In the genomic region with DNA sequence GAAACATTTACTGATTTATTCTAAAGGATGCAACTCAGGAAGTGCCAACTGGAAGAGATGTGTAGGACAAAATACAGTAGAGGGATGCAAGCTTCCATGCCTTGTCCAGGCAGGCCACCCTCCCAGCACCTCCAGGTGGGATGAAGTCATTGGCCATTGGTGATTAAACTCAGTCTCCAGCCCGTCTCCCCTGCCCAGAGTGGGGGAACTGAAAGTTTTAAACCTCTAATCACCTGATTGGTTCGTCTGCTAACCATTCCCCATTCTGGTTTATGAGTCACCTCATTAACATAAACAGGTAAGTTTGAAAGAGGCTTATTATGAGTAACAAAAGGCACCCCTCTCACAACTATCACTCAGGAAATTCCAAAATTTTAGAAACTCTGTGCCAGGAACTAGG, we compare ENCODE assay signal across 1 cellular context.
TF ChIP-seq lines count a peak whose summit lies in the region.

No MANE protein-coding gene starts in this region.

TF ChIP-seq in GM12878, 131 proteins besides CTCF, POLR2A, EP300 and RAD21 (continues in another document):
- no peak for TF ChIP-seq EZH2 (IDR thresholded peaks at IDR 0.05; ENCODE audit: borderline replicate concordance, control insufficient read depth, low read depth, low read length)
- TF ChIP-seq CBX3 (IDR thresholded peaks at IDR 0.05; ENCODE audit: borderline replicate concordance, low read depth) = no peak
- TF ChIP-seq, protein P1, sequence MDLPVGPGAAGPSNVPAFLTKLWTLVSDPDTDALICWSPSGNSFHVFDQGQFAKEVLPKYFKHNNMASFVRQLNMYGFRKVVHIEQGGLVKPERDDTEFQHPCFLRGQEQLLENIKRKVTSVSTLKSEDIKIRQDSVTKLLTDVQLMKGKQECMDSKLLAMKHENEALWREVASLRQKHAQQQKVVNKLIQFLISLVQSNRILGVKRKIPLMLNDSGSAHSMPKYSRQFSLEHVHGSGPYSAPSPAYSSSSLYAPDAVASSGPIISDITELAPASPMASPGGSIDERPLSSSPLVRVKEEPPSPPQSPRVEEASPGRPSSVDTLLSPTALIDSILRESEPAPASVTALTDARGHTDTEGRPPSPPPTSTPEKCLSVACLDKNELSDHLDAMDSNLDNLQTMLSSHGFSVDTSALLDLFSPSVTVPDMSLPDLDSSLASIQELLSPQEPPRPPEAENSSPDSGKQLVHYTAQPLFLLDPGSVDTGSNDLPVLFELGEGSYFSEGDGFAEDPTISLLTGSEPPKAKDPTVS (IDR thresholded peaks at IDR 0.05; ENCODE audit: low read depth, low read length) = no peak
- no peak for TF ChIP-seq RELA (IDR thresholded peaks at IDR 0.05; ENCODE audit: borderline replicate concordance, partially characterized antibody)
- no peak for TF ChIP-seq TAF1 (IDR thresholded peaks at IDR 0.05; ENCODE audit: borderline replicate concordance, low read depth, low read length)
- TF ChIP-seq ASH2L (IDR thresholded peaks at IDR 0.05; ENCODE audit: borderline replicate concordance, low read depth) = no peak
- TF ChIP-seq POU2F2 (IDR thresholded peaks at IDR 0.05; ENCODE audit: borderline replicate concordance, low read depth, low read length) = peak; percentile 32; the same call in 1 of the 3 replicates
- TF ChIP-seq MTA3 (IDR thresholded peaks at IDR 0.05; ENCODE audit: borderline replicate concordance, low read length) = peak; percentile 77; the same call in 1 of the 2 replicates
- TF ChIP-seq HDAC2 (IDR thresholded peaks at IDR 0.05) = no peak
- TF ChIP-seq, protein P2, sequence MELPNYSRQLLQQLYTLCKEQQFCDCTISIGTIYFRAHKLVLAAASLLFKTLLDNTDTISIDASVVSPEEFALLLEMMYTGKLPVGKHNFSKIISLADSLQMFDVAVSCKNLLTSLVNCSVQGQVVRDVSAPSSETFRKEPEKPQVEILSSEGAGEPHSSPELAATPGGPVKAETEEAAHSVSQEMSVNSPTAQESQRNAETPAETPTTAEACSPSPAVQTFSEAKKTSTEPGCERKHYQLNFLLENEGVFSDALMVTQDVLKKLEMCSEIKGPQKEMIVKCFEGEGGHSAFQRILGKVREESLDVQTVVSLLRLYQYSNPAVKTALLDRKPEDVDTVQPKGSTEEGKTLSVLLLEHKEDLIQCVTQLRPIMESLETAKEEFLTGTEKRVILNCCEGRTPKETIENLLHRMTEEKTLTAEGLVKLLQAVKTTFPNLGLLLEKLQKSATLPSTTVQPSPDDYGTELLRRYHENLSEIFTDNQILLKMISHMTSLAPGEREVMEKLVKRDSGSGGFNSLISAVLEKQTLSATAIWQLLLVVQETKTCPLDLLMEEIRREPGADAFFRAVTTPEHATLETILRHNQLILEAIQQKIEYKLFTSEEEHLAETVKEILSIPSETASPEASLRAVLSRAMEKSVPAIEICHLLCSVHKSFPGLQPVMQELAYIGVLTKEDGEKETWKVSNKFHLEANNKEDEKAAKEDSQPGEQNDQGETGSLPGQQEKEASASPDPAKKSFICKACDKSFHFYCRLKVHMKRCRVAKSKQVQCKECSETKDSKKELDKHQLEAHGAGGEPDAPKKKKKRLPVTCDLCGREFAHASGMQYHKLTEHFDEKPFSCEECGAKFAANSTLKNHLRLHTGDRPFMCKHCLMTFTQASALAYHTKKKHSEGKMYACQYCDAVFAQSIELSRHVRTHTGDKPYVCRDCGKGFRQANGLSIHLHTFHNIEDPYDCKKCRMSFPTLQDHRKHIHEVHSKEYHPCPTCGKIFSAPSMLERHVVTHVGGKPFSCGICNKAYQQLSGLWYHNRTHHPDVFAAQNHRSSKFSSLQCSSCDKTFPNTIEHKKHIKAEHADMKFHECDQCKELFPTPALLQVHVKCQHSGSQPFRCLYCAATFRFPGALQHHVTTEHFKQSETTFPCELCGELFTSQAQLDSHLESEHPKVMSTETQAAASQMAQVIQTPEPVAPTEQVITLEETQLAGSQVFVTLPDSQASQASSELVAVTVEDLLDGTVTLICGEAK (IDR thresholded peaks at IDR 0.05; ENCODE audit: borderline replicate concordance) = no peak
- TF ChIP-seq NFIC (IDR thresholded peaks at IDR 0.05; ENCODE audit: low read depth, low read length) = peak; percentile 42
- no peak for TF ChIP-seq STAT1 (conservative IDR thresholded peaks at IDR 0.05)
- TF ChIP-seq, protein P3, sequence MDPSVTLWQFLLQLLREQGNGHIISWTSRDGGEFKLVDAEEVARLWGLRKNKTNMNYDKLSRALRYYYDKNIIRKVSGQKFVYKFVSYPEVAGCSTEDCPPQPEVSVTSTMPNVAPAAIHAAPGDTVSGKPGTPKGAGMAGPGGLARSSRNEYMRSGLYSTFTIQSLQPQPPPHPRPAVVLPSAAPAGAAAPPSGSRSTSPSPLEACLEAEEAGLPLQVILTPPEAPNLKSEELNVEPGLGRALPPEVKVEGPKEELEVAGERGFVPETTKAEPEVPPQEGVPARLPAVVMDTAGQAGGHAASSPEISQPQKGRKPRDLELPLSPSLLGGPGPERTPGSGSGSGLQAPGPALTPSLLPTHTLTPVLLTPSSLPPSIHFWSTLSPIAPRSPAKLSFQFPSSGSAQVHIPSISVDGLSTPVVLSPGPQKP (IDR thresholded peaks at IDR 0.05; ENCODE audit: low read depth, low read length) = no peak
- TF ChIP-seq DPF2 (IDR thresholded peaks at IDR 0.05) = 0 out of 2 replicates have a peak, but pooled peaks have one; percentile 28
- TF ChIP-seq ZNF384 (IDR thresholded peaks at IDR 0.05; ENCODE audit: borderline replicate concordance, low read depth, low read length) = no peak
- TF ChIP-seq FOXK2 (IDR thresholded peaks at IDR 0.05) = no peak
- TF ChIP-seq, protein P4, sequence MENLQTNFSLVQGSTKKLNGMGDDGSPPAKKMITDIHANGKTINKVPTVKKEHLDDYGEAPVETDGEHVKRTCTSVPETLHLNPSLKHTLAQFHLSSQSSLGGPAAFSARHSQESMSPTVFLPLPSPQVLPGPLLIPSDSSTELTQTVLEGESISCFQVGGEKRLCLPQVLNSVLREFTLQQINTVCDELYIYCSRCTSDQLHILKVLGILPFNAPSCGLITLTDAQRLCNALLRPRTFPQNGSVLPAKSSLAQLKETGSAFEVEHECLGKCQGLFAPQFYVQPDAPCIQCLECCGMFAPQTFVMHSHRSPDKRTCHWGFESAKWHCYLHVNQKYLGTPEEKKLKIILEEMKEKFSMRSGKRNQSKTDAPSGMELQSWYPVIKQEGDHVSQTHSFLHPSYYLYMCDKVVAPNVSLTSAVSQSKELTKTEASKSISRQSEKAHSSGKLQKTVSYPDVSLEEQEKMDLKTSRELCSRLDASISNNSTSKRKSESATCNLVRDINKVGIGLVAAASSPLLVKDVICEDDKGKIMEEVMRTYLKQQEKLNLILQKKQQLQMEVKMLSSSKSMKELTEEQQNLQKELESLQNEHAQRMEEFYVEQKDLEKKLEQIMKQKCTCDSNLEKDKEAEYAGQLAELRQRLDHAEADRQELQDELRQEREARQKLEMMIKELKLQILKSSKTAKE (IDR thresholded peaks at IDR 0.05; ENCODE audit: low read depth, poor library complexity, severe bottlenecking) = no peak
- TF ChIP-seq EED (IDR thresholded peaks at IDR 0.05; ENCODE audit: low read depth) = peak; percentile 81
- TF ChIP-seq NR2C1 (IDR thresholded peaks at IDR 0.05) = no peak
- TF ChIP-seq MEF2B (IDR thresholded peaks at IDR 0.05; ENCODE audit: partially characterized antibody, poor library complexity, severe bottlenecking) = no peak
- no peak for TF ChIP-seq NFYA (IDR thresholded peaks at IDR 0.05; ENCODE audit: borderline replicate concordance, low read depth, low read length)
- TF ChIP-seq TARDBP (IDR thresholded peaks at IDR 0.05; ENCODE audit: borderline replicate concordance) = no peak
- no peak for TF ChIP-seq REST (IDR thresholded peaks at IDR 0.05; ENCODE audit: low read depth, low read length)
- TF ChIP-seq, protein P5, sequence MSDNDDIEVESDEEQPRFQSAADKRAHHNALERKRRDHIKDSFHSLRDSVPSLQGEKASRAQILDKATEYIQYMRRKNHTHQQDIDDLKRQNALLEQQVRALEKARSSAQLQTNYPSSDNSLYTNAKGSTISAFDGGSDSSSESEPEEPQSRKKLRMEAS (IDR thresholded peaks at IDR 0.05; ENCODE audit: low read depth, low read length) = no peak
- no peak for TF ChIP-seq NR2C2 (IDR thresholded peaks at IDR 0.05; ENCODE audit: borderline replicate concordance, control insufficient read depth, insufficient read length, low read depth)
- TF ChIP-seq E2F4 (IDR thresholded peaks at IDR 0.05; ENCODE audit: low read depth, low read length) = no peak
- no peak for TF ChIP-seq RBBP5 (conservative IDR thresholded peaks at IDR 0.05)
- no peak for TF ChIP-seq SREBF1 (IDR thresholded peaks at IDR 0.05; ENCODE audit: low read length)
- no peak for TF ChIP-seq ZNF207 (IDR thresholded peaks at IDR 0.05; ENCODE audit: borderline replicate concordance)
- no peak for TF ChIP-seq IRF5 (IDR thresholded peaks at IDR 0.05; ENCODE audit: borderline replicate concordance)
- TF ChIP-seq MTA2 (IDR thresholded peaks at IDR 0.05; ENCODE audit: low read depth) = no peak
- no peak for TF ChIP-seq E4F1 (IDR thresholded peaks at IDR 0.05; ENCODE audit: borderline replicate concordance, partially characterized antibody)
- TF ChIP-seq BCL11A (IDR thresholded peaks at IDR 0.05; ENCODE audit: low read depth, low read length) = no peak
- no peak for TF ChIP-seq BRCA1 (IDR thresholded peaks at IDR 0.05; ENCODE audit: low read depth, low read length)
- TF ChIP-seq CHD2 (IDR thresholded peaks at IDR 0.05; ENCODE audit: borderline replicate concordance, low read depth, low read length) = no peak
- TF ChIP-seq CREM (IDR thresholded peaks at IDR 0.05; ENCODE audit: low read depth) = no peak
- no peak for TF ChIP-seq RAD51 (IDR thresholded peaks at IDR 0.05)
- no peak for TF ChIP-seq SIN3A (IDR thresholded peaks at IDR 0.05; ENCODE audit: low read depth, low read length)
- TF ChIP-seq PML (IDR thresholded peaks at IDR 0.05; ENCODE audit: low read length) = peak; percentile 41; the same call in 1 of the 2 replicates
- no peak for TF ChIP-seq BACH1 (IDR thresholded peaks at IDR 0.05; ENCODE audit: borderline replicate concordance)
- TF ChIP-seq, protein P6, sequence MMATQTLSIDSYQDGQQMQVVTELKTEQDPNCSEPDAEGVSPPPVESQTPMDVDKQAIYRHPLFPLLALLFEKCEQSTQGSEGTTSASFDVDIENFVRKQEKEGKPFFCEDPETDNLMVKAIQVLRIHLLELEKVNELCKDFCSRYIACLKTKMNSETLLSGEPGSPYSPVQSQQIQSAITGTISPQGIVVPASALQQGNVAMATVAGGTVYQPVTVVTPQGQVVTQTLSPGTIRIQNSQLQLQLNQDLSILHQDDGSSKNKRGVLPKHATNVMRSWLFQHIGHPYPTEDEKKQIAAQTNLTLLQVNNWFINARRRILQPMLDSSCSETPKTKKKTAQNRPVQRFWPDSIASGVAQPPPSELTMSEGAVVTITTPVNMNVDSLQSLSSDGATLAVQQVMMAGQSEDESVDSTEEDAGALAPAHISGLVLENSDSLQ (IDR thresholded peaks at IDR 0.05) = no peak
- TF ChIP-seq NR2F1 (conservative IDR thresholded peaks at IDR 0.05) = no peak
- TF ChIP-seq IKZF2 (IDR thresholded peaks at IDR 0.05) = 0 out of 4 replicates have a peak, but pooled peaks of 1 of the 2 experiments have one; percentile 45
